Comparison of ENCODE assay signal across 8 cellular contexts in genomic region chr11:60913793-60914619, GRCh38.
DNase-seq lines count a peak whose midpoint lies in the region; TF ChIP-seq lines count a peak whose summit lies in the region.

Gene TMEM109, plus strand, starts transcription at chr11:60914158. Its CDS starts 5,536 bp downstream, at chr11:60919694.

- DNase-seq in GF-D8 (lab: John Stamatoyannopoulos, UW): peak; percentile 75
- DNase-seq in HFF-Myc (ENCODE audit: extremely low read depth, low read depth): peak; percentile 72
- peak; percentile 87 for DNase-seq in NCI-H1048 (lab: John Stamatoyannopoulos, UW)
- peak; percentile 92 for DNase-seq in SK-N-MC (ENCODE audit: low read depth, low spot score)
- peak; percentile 91 for DNase-seq in activated naive CD4-positive, alpha-beta T cell treated with anti-CD3 and anti-CD28 coated beads, Interleukin-2, amount 10 ng/mL, durations not matched to agents 7 days and 5 days
- peak; percentile 95 for DNase-seq in globus pallidus (ENCODE audit: low spot score)
- DNase-seq in non-pigmented ciliary epithelial cell (ENCODE audit: low read depth): peak; percentile 56
- peak; percentile 36 to 93 (median 85) for DNase-seq in substantia nigra (lab: John Stamatoyannopoulos, UW)

- H3K36me3 Mint-ChIP-seq in activated naive CD4-positive, alpha-beta T cell treated with anti-CD3 and anti-CD28 coated beads, Interleukin-2, amount 10 ng/mL, durations not matched to agents 7 days and 5 days: peaks cover 4% of the 10 kb centered on the region

- TF ChIP-seq CTCF in HFF-Myc (IDR thresholded peaks at IDR 0.05; ENCODE audit: low read depth, low read length, missing control alignments): no peak

- peaks cover 11% of the 10 kb centered on the region for H3K27me3 Mint-ChIP-seq in activated naive CD4-positive, alpha-beta T cell treated with anti-CD3 and anti-CD28 coated beads, Interleukin-2, amount 10 ng/mL, durations not matched to agents 7 days and 5 days

- H3K4me3 ChIP-seq in HFF-Myc (replicated peaks; ENCODE audit: low read depth, low read length) (peak within 1 kb of the TSS; percentile 85), SK-N-MC (peak within 1 kb of the TSS; percentile 93)

- H3K9ac ChIP-seq in SK-N-MC (ENCODE audit: insufficient read length): peak within 1 kb of the TSS; percentile 92

- peak within 1 kb of the TSS; percentile 96 for H3K27ac Mint-ChIP-seq in activated naive CD4-positive, alpha-beta T cell treated with anti-CD3 and anti-CD28 coated beads, Interleukin-2, amount 10 ng/mL, durations not matched to agents 7 days and 5 days

- H3K9me3 Mint-ChIP-seq in activated naive CD4-positive, alpha-beta T cell treated with anti-CD3 and anti-CD28 coated beads, Interleukin-2, amount 10 ng/mL, durations not matched to agents 7 days and 5 days: no peaks in the 10 kb centered on the region

- CTCF ChIA-PET in activated naive CD4-positive, alpha-beta T cell treated with anti-CD3 and anti-CD28 coated beads, Interleukin-2, amount 10 ng/mL, durations not matched to agents 7 days and 5 days (lab: Charles Lee): interaction anchor here (0.7 to 5.5 kb wide), 6 partner anchors 11 to 472 kb away, joined by 3 to 57 read pairs (median 4); partner anchors contain the start of gene PRPF19

- H3K36me3 ChIP-seq in SK-N-MC (ENCODE audit: insufficient read depth, low read length): peaks cover 16% of the 10 kb centered on the region

- peaks cover 57% of the 10 kb centered on the region for H3K4me1 Mint-ChIP-seq in activated naive CD4-positive, alpha-beta T cell treated with anti-CD3 and anti-CD28 coated beads, Interleukin-2, amount 10 ng/mL, durations not matched to agents 7 days and 5 days

- H3K9me3 ChIP-seq in SK-N-MC (ENCODE audit: low read depth, low read length): no peaks in the 10 kb centered on the region

- H3K27ac ChIP-seq in SK-N-MC (peak within 1 kb of the TSS; percentile 98), substantia nigra (ENCODE audit: low read depth, low read length, poor library complexity, severe bottlenecking) (peak within 1 kb of the TSS; percentile 98)

- peak within 1 kb of the TSS; percentile 92 for H3K4me3 Mint-ChIP-seq in activated naive CD4-positive, alpha-beta T cell treated with anti-CD3 and anti-CD28 coated beads, Interleukin-2, amount 10 ng/mL, durations not matched to agents 7 days and 5 days

Comparison
In these comparisons a context has a peak if more than half of its experiments do, and no peak if none do; other contexts are left out.
1. Peak in every context shown above with its lines: DNase-seq, H3K4me3 ChIP-seq and H3K27ac ChIP-seq.